ENCODE assay signal across 11 cellular contexts in genomic region chr2:7437716-7438648, GRCh38.
DNase-seq lines count a peak whose midpoint lies in the region; ATAC-seq lines count a peak whose summit lies in the region.
"Had no signal": no experiment of that assay in that cellular context is flagged by ENCODE, and none has a peak within 500 bp of the region (broad histone marks: within the 10 kb centered on the region; RNA-seq: fewer than 3 reads in every experiment).

No MANE protein-coding gene starts in this region.

- peak overlapping the region; percentile 92 for H3K27ac Mint-ChIP-seq in activated T-cell treated with anti-CD3 and anti-CD28 coated beads, Interleukin-2, amount 50 U/mL, for 72 hours
- H3K27ac Mint-ChIP-seq in activated naive CD4-positive, alpha-beta T cell treated with anti-CD3 and anti-CD28 coated beads, Interleukin-2, amount 50 U/mL, for 72 hours = peak overlapping the region; percentile 81 to 89
- peak overlapping the region; percentile 94 for H3K27ac Mint-ChIP-seq in stimulated activated naive CD8-positive, alpha-beta T cell treated with anti-CD3 and anti-CD28 coated beads, Interleukin-15, Interleukin-2, amounts not matched to agents 100 ng/mL and 50 ng/mL, for 24 hours
- H3K27ac Mint-ChIP-seq: H9 had no signal

- peaks cover 17 to 21% of the 10 kb centered on the region in 2 donors for H3K9me3 Mint-ChIP-seq in activated T-cell treated with anti-CD3 and anti-CD28 coated beads, Interleukin-2, amount 50 U/mL, for 72 hours
- H3K9me3 Mint-ChIP-seq in activated naive CD4-positive, alpha-beta T cell treated with anti-CD3 and anti-CD28 coated beads, Interleukin-2, amount 50 U/mL, for 72 hours = peaks cover 35 to 39% of the 10 kb centered on the region in 2 donors
- H3K9me3 Mint-ChIP-seq in stimulated activated naive CD8-positive, alpha-beta T cell treated with anti-CD3 and anti-CD28 coated beads, Interleukin-15, Interleukin-2, amounts not matched to agents 100 ng/mL and 50 ng/mL, for 24 hours = peaks cover 24% of the 10 kb centered on the region

- H3K4me1 Mint-ChIP-seq in activated T-cell treated with anti-CD3 and anti-CD28 coated beads, Interleukin-2, amount 50 U/mL, for 72 hours (ENCODE audit: low read depth) = peaks cover 85% of the 10 kb centered on the region
- peaks cover 85% of the 10 kb centered on the region for H3K4me1 Mint-ChIP-seq in stimulated activated naive CD8-positive, alpha-beta T cell treated with anti-CD3 and anti-CD28 coated beads, Interleukin-15, Interleukin-2, amounts not matched to agents 100 ng/mL and 50 ng/mL, for 24 hours (ENCODE audit: low read depth)

- peaks cover 43 to 61% of the 10 kb centered on the region in 2 donors for H3K36me3 Mint-ChIP-seq in activated T-cell treated with anti-CD3 and anti-CD28 coated beads, Interleukin-2, amount 50 U/mL, for 72 hours (ENCODE audit: insufficient read depth in 2 of 2)
- H3K36me3 Mint-ChIP-seq in activated naive CD4-positive, alpha-beta T cell treated with anti-CD3 and anti-CD28 coated beads, Interleukin-2, amount 50 U/mL, for 72 hours = peaks cover 45 to 80% of the 10 kb centered on the region in 2 donors
- H3K36me3 Mint-ChIP-seq in stimulated activated naive CD8-positive, alpha-beta T cell treated with anti-CD3 and anti-CD28 coated beads, Interleukin-15, Interleukin-2, amounts not matched to agents 100 ng/mL and 50 ng/mL, for 24 hours (ENCODE audit: low read depth) = peaks cover 42% of the 10 kb centered on the region

- ATAC-seq in activated T-cell treated with anti-CD3 and anti-CD28 coated beads, Interleukin-2, amount 50 U/mL, for 72 hours (replicated peaks in 1 of 2) = peak; percentile 48 to 49
- peak; percentile 61 to 75 for ATAC-seq in activated naive CD4-positive, alpha-beta T cell treated with anti-CD3 and anti-CD28 coated beads, Interleukin-2, amount 50 U/mL, for 72 hours
- no peak for ATAC-seq in HG03097 (IDR thresholded peaks at IDR 0.05; ENCODE audit: low FRiP score, unreplicated experiment)

- H3K27me3 Mint-ChIP-seq in activated T-cell treated with anti-CD3 and anti-CD28 coated beads, Interleukin-2, amount 50 U/mL, for 72 hours (ENCODE audit: low read depth) = no peaks in the 10 kb centered on the region
- no peaks in the 10 kb centered on the region for H3K27me3 Mint-ChIP-seq in stimulated activated naive CD8-positive, alpha-beta T cell treated with anti-CD3 and anti-CD28 coated beads, Interleukin-15, Interleukin-2, amounts not matched to agents 100 ng/mL and 50 ng/mL, for 24 hours

- peak overlapping the region; percentile 42 to 48 for H3K4me3 Mint-ChIP-seq in activated T-cell treated with anti-CD3 and anti-CD28 coated beads, Interleukin-2, amount 50 U/mL, for 72 hours
- peak overlapping the region; percentile 28 for H3K4me3 Mint-ChIP-seq in stimulated activated naive CD8-positive, alpha-beta T cell treated with anti-CD3 and anti-CD28 coated beads, Interleukin-15, Interleukin-2, amounts not matched to agents 100 ng/mL and 50 ng/mL, for 24 hours
- H3K4me3 Mint-ChIP-seq: H9 had no signal

- peak; percentile 56 to 66 for DNase-seq in activated T-cell treated with anti-CD3 and anti-CD28 coated beads, Interleukin-2, amount 50 U/mL, for 72 hours
- no peak for DNase-seq in activated T-cell treated with anti-CD3 and anti-CD28 coated beads for 4 hours
- peak; percentile 22 for DNase-seq in MV-4-11 (lab: John Stamatoyannopoulos, UW)
- peak in 1 of 2 donors; percentile 32 for DNase-seq in activated naive CD4-positive, alpha-beta T cell treated with anti-CD3 and anti-CD28 coated beads, Interleukin-2, amount 50 U/mL, for 72 hours (ENCODE audit: low spot score in 2 of 2)
- DNase-seq in epidermal melanocyte (ENCODE audit: insufficient read length, low spot score) = no peak
- DNase-seq in AG08395 (ENCODE audit: low spot score) = no peak
- DNase-seq: dorsolateral prefrontal cortex, H9, upper lobe of left lung had no signal

Comparison
In these comparisons a context has a peak if more than half of its experiments do, and no peak if none do; other contexts are left out.
1. DNase-seq: peak in activated T-cell treated with anti-CD3 and anti-CD28 coated beads, Interleukin-2, amount 50 U/mL, for 72 hours (2 of 2) and MV-4-11 (single experiment); none in activated T-cell treated with anti-CD3 and anti-CD28 coated beads for 4 hours (single experiment), epidermal melanocyte (single experiment) and AG08395 (single experiment).
2. Peak in every context shown above with its lines, with median percentiles within 50 percentile points of each other: H3K27ac Mint-ChIP-seq.